In genomic region chr19:772730-773436, GRCh38 we compare ENCODE assay signal across 22 cellular contexts. TPM values are rescaled to one million over a fixed set of nuclear protein-coding genes. Genes with fewer than 3 reads are reported as not detected.
A peak's percentile ranks its signal among the peaks of the same experiment; 100 is the strongest.
DNase-seq lines count a peak whose midpoint lies in the region; ATAC-seq and TF ChIP-seq lines count a peak whose summit lies in the region.
"Had no signal": no experiment of that assay in that cellular context is flagged by ENCODE, and none has a peak within 500 bp of the region (broad histone marks: within the 10 kb centered on the region; RNA-seq: fewer than 3 reads in every experiment).

No MANE protein-coding gene starts in this region.

- H3K36me3 ChIP-seq in H7 (replicated peaks; ENCODE audit: control insufficient read depth, insufficient read depth, low read length): no peaks in the 10 kb centered on the region
- H3K36me3 ChIP-seq in lower lobe of right lung: no peaks in the 10 kb centered on the region
- H3K36me3 ChIP-seq: brain microvascular endothelial cell, Peyer's patch had no signal

- no peaks in the 10 kb centered on the region for H3K27me3 ChIP-seq in H7 (ENCODE audit: control insufficient read depth, insufficient read depth, low read length)
- no peaks in the 10 kb centered on the region for H3K27me3 ChIP-seq in lower lobe of right lung (ENCODE audit: low read depth)
- H3K27me3 ChIP-seq: brain microvascular endothelial cell, Peyer's patch had no signal

- peaks cover 5% of the 10 kb centered on the region for H3K27me3 Mint-ChIP-seq in activated CD8-positive, alpha-beta T cell treated with anti-CD3 and anti-CD28 coated beads for 36 hours

- CTCF ChIA-PET in activated CD8-positive, alpha-beta T cell treated with anti-CD3 and anti-CD28 coated beads for 36 hours (lab: Charles Lee): interaction anchor here (0.7 kb wide), 1 partner anchor 91 kb away, joined by 3 read pairs; no protein-coding TSS in a partner anchor

- in situ Hi-C loops in ACHN (cut with HindIII; ENCODE audit: low pct_ligation_motif_present, low pct_unique_long_range_greater_than_20kb, low sequenced_read_pairs): no loop called here

- H3K4me1 Mint-ChIP-seq in activated CD8-positive, alpha-beta T cell treated with anti-CD3 and anti-CD28 coated beads for 36 hours (ENCODE audit: low read depth): peaks cover 3% of the 10 kb centered on the region

- H3K9me3 ChIP-seq in lower lobe of right lung: no peaks in the 10 kb centered on the region
- H3K9me3 ChIP-seq: Peyer's patch had no signal

- POLR2A ChIA-PET in activated CD8-positive, alpha-beta T cell treated with anti-CD3 and anti-CD28 coated beads for 36 hours (lab: Charles Lee): interaction anchor here (1.3 kb wide), 1 partner anchor 32 kb away, joined by 4 read pairs; no protein-coding TSS in a partner anchor

- no peaks in the 10 kb centered on the region for H3K4me1 ChIP-seq in lower lobe of right lung
- H3K4me1 ChIP-seq: Peyer's patch had no signal

- intact Hi-C loops in lower lobe of right lung (cut with DNase I): loop anchor here (10.0 kb wide), 1 partner anchor 212 kb away; the partner anchor contains the start of gene WDR18
- intact Hi-C loops in activated CD8-positive, alpha-beta T cell treated with anti-CD3 and anti-CD28 coated beads for 36 hours (cut with micrococcal nuclease): loop anchor here (5.0 kb wide), 1 partner anchor 144 kb away; the partner anchor contains the start of gene KISS1R

- TF ChIP-seq CTCF in lower lobe of right lung (IDR thresholded peaks at IDR 0.05): no peak
- no peak for TF ChIP-seq CTCF in activated CD8-positive, alpha-beta T cell treated with anti-CD3 and anti-CD28 coated beads for 36 hours (IDR thresholded peaks at IDR 0.05)

- H3K4me3 Mint-ChIP-seq in activated CD8-positive, alpha-beta T cell treated with anti-CD3 and anti-CD28 coated beads for 36 hours: no peak overlapping the region
- H3K4me3 Mint-ChIP-seq: activated naive CD8-positive, alpha-beta T cell treated with anti-CD3 and anti-CD28 coated beads, Interleukin-2, amount 10 ng/mL, durations not matched to agents 7 days and 5 days; CD8-positive, alpha-beta memory T cell; mesothelial cell of epicardium had no signal

- peak; percentile 12 to 21 for ATAC-seq in lower lobe of right lung
- ATAC-seq in activated CD8-positive, alpha-beta T cell treated with anti-CD3 and anti-CD28 coated beads for 36 hours: no peak

- no peak overlapping the region for H3K4me3 ChIP-seq in H7 (ENCODE audit: insufficient read depth, low read depth, low read length)
- no peak overlapping the region for H3K4me3 ChIP-seq in lower lobe of right lung
- H3K4me3 ChIP-seq: coronary artery, Peyer's patch had no signal

- H3K9me3 Mint-ChIP-seq in activated CD8-positive, alpha-beta T cell treated with anti-CD3 and anti-CD28 coated beads for 36 hours: no peaks in the 10 kb centered on the region
- H3K9me3 Mint-ChIP-seq: activated naive CD8-positive, alpha-beta T cell treated with anti-CD3 and anti-CD28 coated beads, Interleukin-2, amount 10 ng/mL, durations not matched to agents 7 days and 5 days; activated T-helper 2 cell treated with anti-CD3 and anti-CD28 coated beads, Interferon-gamma antibody, Interleukin-2, Interleukin-4, amounts not matched to agents 10 μg/mL and 5 μg/mL and 100 μg/mL, durations not matched to agents 14 hours and 24 hours and 36 hours; CD8-positive, alpha-beta memory T cell; mesothelial cell of epicardium had no signal

- no peak overlapping the region for H3K27ac ChIP-seq in lower lobe of right lung
- H3K27ac ChIP-seq: brain microvascular endothelial cell, coronary artery, Peyer's patch had no signal

- H3K36me3 Mint-ChIP-seq in activated CD8-positive, alpha-beta T cell treated with anti-CD3 and anti-CD28 coated beads for 36 hours (ENCODE audit: low read depth): no peaks in the 10 kb centered on the region
- H3K36me3 Mint-ChIP-seq: activated naive CD8-positive, alpha-beta T cell treated with anti-CD3 and anti-CD28 coated beads, Interleukin-2, amount 10 ng/mL, durations not matched to agents 7 days and 5 days; CD8-positive, alpha-beta memory T cell; mesothelial cell of epicardium had no signal

- DNase-seq in ACHN (peak; percentile 70), H7 (peak; percentile 84), astrocyte of the hippocampus (ENCODE audit: low read depth, low spot score) (peak; percentile 36), lower lobe of right lung (no peak), GM19238 (ENCODE audit: insufficient read length, low spot score) (no peak), KG1 (lab: John Stamatoyannopoulos, UW) (no peak), cortex of kidney (lab: John Stamatoyannopoulos, UW) (no peak)
- DNase-seq in activated CD8-positive, alpha-beta T cell treated with anti-CD3 and anti-CD28 coated beads for 36 hours: no peak
- DNase-seq: activated CD4-positive, alpha-beta T cell treated with anti-CD3 and anti-CD28 coated beads for 48 hours; activated naive CD8-positive, alpha-beta T cell treated with anti-CD3 and anti-CD28 coated beads, Interleukin-2, amount 10 ng/mL, durations not matched to agents 7 days and 5 days; brain microvascular endothelial cell; CD8-positive, alpha-beta memory T cell; EL; foreskin fibroblast; hippocampal formation; NCI-H146; Peyer's patch; T1000 had no signal

- no peak overlapping the region for H3K27ac Mint-ChIP-seq in activated CD8-positive, alpha-beta T cell treated with anti-CD3 and anti-CD28 coated beads for 36 hours
- H3K27ac Mint-ChIP-seq: activated naive CD8-positive, alpha-beta T cell treated with anti-CD3 and anti-CD28 coated beads, Interleukin-2, amount 10 ng/mL, durations not matched to agents 7 days and 5 days; activated T-helper 2 cell treated with anti-CD3 and anti-CD28 coated beads, Interferon-gamma antibody, Interleukin-2, Interleukin-4, amounts not matched to agents 10 μg/mL and 5 μg/mL and 100 μg/mL, durations not matched to agents 14 hours and 24 hours and 36 hours; CD8-positive, alpha-beta memory T cell; mesothelial cell of epicardium had no signal

RNA-seq across cellular contexts. Expression of gene MISP, which starts 22.0 kb away (rescaled TPM):
- 0.11 and 0.31 TPM in 2 replicates for total RNA-seq in H7 (2014; rRNA removed; shearing (Covaris generic))
- 8.9 TPM for total RNA-seq in lower lobe of right lung
- not detected for total RNA-seq in activated CD8-positive, alpha-beta T cell treated with anti-CD3 and anti-CD28 coated beads for 36 hours
- total RNA-seq: activated naive CD8-positive, alpha-beta T cell treated with anti-CD3 and anti-CD28 coated beads, Interleukin-2, amount 10 ng/mL, durations not matched to agents 7 days and 5 days; activated T-helper 2 cell treated with anti-CD3 and anti-CD28 coated beads, Interferon-gamma antibody, Interleukin-2, Interleukin-4, amounts not matched to agents 10 μg/mL and 5 μg/mL and 100 μg/mL, durations not matched to agents 14 hours and 24 hours and 36 hours; CD8-positive, alpha-beta memory T cell had no signal

RNA-seq across cellular contexts. Expression of gene PTBP1, which starts 24.4 kb away (rescaled TPM):
- 460 and 481 TPM in 2 replicates for total RNA-seq in H7 (2014; rRNA removed; shearing (Covaris generic))
- total RNA-seq in lower lobe of right lung: 254 TPM
- 100 to 1,000 TPM; 581 to 582 TPM for total RNA-seq in activated CD8-positive, alpha-beta T cell treated with anti-CD3 and anti-CD28 coated beads for 36 hours

RNA-seq across cellular contexts. Expression of gene PLPPR3, which starts 48.9 kb away (rescaled TPM):
- 52.0 and 53.8 TPM in 2 replicates for total RNA-seq in H7 (2014; rRNA removed; shearing (Covaris generic))
- 2.1 TPM for total RNA-seq in lower lobe of right lung
- not detected for total RNA-seq in activated CD8-positive, alpha-beta T cell treated with anti-CD3 and anti-CD28 coated beads for 36 hours
- total RNA-seq: activated naive CD8-positive, alpha-beta T cell treated with anti-CD3 and anti-CD28 coated beads, Interleukin-2, amount 10 ng/mL, durations not matched to agents 7 days and 5 days; activated T-helper 2 cell treated with anti-CD3 and anti-CD28 coated beads, Interferon-gamma antibody, Interleukin-2, Interleukin-4, amounts not matched to agents 10 μg/mL and 5 μg/mL and 100 μg/mL, durations not matched to agents 14 hours and 24 hours and 36 hours; CD8-positive, alpha-beta memory T cell; MCF 10A; Peyer's patch had no signal

RNA-seq across cellular contexts. Expression of gene AZU1, which starts 54.8 kb away (rescaled TPM):
- 0.85 and 1.3 TPM in 2 replicates for total RNA-seq in H7 (2014; rRNA removed; shearing (Covaris generic))
- total RNA-seq in lower lobe of right lung: 1.7 TPM
- not detected for total RNA-seq in activated CD8-positive, alpha-beta T cell treated with anti-CD3 and anti-CD28 coated beads for 36 hours
- total RNA-seq: activated T-helper 2 cell treated with anti-CD3 and anti-CD28 coated beads, Interferon-gamma antibody, Interleukin-2, Interleukin-4, amounts not matched to agents 10 μg/mL and 5 μg/mL and 100 μg/mL, durations not matched to agents 14 hours and 24 hours and 36 hours; CD8-positive, alpha-beta memory T cell; MCF 10A; Peyer's patch had no signal

Comparison
In these comparisons a context has a peak if more than half of its experiments do, and no peak if none do; other contexts are left out.
1. DNase-seq: peak in ACHN (single experiment), H7 (single experiment) and astrocyte of the hippocampus (single experiment); none in lower lobe of right lung (single experiment), GM19238 (single experiment), activated CD8-positive, alpha-beta T cell treated with anti-CD3 and anti-CD28 coated beads for 36 hours (single experiment), KG1 (single experiment) and cortex of kidney (single experiment).
2. RNA of gene PLPPR3, which starts 48.9 kb away (total RNA-seq): 52.0 to 53.8 TPM in H7; 2.1 TPM in lower lobe of right lung (single experiment) and not detected in activated CD8-positive, alpha-beta T cell treated with anti-CD3 and anti-CD28 coated beads for 36 hours; every median in the first group is over 10 times any median in the second.